Comparison of ENCODE assay signal across 7 cellular contexts in the genomic region with DNA sequence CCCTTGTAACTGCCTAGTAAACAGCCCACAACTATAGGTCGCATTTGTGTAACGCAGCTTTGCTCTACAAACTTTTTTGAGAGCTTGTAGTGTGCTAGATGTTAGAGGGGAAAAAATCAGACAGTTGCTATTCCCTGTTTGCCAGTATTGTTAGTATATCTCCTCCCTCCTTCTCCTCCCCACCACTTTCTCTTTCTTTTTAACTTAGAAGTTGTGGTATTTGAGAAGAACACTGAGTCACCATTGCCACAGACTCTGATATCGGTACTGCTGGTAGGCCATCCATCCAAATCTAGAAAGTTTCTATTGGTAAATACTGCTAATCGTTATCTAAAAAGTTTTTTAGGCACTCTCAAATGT. TPM values are rescaled to one million over a fixed set of nuclear protein-coding genes. Genes with fewer than 3 reads are reported as not detected.
DNase-seq lines count a peak whose midpoint lies in the region; ATAC-seq lines count a peak whose summit lies in the region.

No MANE protein-coding gene starts in this region.

- ATAC-seq in GM18508 (IDR thresholded peaks at IDR 0.05; ENCODE audit: insufficient read depth, unreplicated experiment) (peak; percentile 37), HG02588 (IDR thresholded peaks at IDR 0.05; ENCODE audit: unreplicated experiment) (peak; percentile 17), naive B cell (ENCODE audit: low read depth in 2 of 2) (peak in 1 of 2 donors; percentile 5)

- no peaks in the 10 kb centered on the region for H3K9me3 Mint-ChIP-seq in naive B cell

- peak overlapping the region; percentile 89 to 99 (median 98) for H3K27ac Mint-ChIP-seq in naive B cell

- H3K4me3 Mint-ChIP-seq in naive B cell = peak overlapping the region; percentile 81 to 99 (median 97)

- DNase-seq in OCI-M1 (lab: John Stamatoyannopoulos, UW) = peak; percentile 69
- DNase-seq in dermis blood vessel endothelial cell = peak; percentile 59
- DNase-seq in naive B cell = no peak
- DNase-seq in NCI-H226 = no peak
- no peak for DNase-seq in mucosa of gallbladder (ENCODE audit: low spot score)

- H3K36me3 Mint-ChIP-seq in naive B cell = peaks cover under 1 to 11% of the 10 kb centered on the region in 2 donors

- no peaks in the 10 kb centered on the region for H3K27me3 Mint-ChIP-seq in naive B cell

- peaks cover 55 to 73% (median 69%) of the 10 kb centered on the region in 3 donors for H3K4me1 Mint-ChIP-seq in naive B cell

RNA-seq across cellular contexts. Expression of gene POMP, which starts 0.7 kb away (rescaled TPM):
- 99.5 and 121 TPM in 2 replicates for total RNA-seq in dermis blood vessel endothelial cell
- 100 to 1,000 TPM; 118 to 165 (median 136) TPM for polyA plus RNA-seq in naive B cell (ENCODE audit: low read depth in 6 of 6)
- 52.3 TPM for total RNA-seq in mucosa of gallbladder

RNA-seq across cellular contexts. Expression of gene SLC46A3, which starts 59.2 kb away (rescaled TPM):
- 3.6 and 4.6 TPM in 2 replicates for total RNA-seq in dermis blood vessel endothelial cell
- 10 to 100 TPM; 31.4 to 44.5 (median 32.5) TPM for polyA plus RNA-seq in naive B cell (ENCODE audit: low read depth in 6 of 6)
- total RNA-seq in mucosa of gallbladder = 59.3 TPM

Comparison
In these comparisons a context has a peak if more than half of its experiments do, and no peak if none do; other contexts are left out.
1. DNase-seq: peak in OCI-M1 (single experiment) and dermis blood vessel endothelial cell (single experiment); none in naive B cell (single experiment), NCI-H226 (single experiment) and mucosa of gallbladder (single experiment).
2. RNA of gene SLC46A3, which starts 59.2 kb away (total RNA-seq): 59.3 TPM in mucosa of gallbladder (single experiment); 3.6 to 4.6 TPM in dermis blood vessel endothelial cell; every median in the first group is over 10 times any median in the second.